23 cellular contexts compared by ENCODE assay signal in the genomic region with DNA sequence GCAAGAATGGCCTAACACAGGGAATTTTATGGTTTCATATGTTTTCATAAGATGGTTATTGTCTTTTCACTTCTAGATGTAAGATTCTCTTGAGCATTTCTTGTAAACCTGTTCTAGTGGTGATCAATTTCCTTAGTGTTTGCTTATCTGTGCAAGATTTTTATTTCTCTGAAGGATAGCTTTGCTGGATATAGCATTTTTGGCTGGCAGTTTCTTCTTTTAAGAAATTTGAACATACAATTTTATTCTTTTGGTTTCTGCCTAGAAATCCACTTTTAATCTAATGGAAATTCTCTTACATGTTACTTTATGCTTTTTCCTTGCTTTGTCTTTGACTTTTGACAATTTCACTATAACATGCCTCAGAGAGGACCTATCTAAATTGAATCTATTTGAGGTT.
"Had no signal": no experiment of that assay in that cellular context is flagged by ENCODE, and none has a peak within 500 bp of the region (broad histone marks: within the 10 kb centered on the region; RNA-seq: fewer than 3 reads in every experiment).

No MANE protein-coding gene starts in this region.

- H3K4me3 ChIP-seq: colonic mucosa, coronary artery, dorsolateral prefrontal cortex, esophagus muscularis mucosa, esophagus squamous epithelium, gastrocnemius medialis, gastroesophageal sphincter, heart left ventricle, heart right ventricle had no signal

- H3K27ac ChIP-seq: colonic mucosa, coronary artery, dorsolateral prefrontal cortex, epithelial cell of prostate, esophagus muscularis mucosa, esophagus squamous epithelium, foreskin keratinocyte, gastrocnemius medialis, gastroesophageal sphincter, heart left ventricle, heart right ventricle had no signal

- H3K4me1 ChIP-seq: colonic mucosa, esophagus muscularis mucosa, esophagus squamous epithelium, foreskin keratinocyte, gastrocnemius medialis, gastroesophageal sphincter, heart left ventricle, heart right ventricle had no signal

- H3K36me3 ChIP-seq: colonic mucosa, esophagus muscularis mucosa, esophagus squamous epithelium, gastrocnemius medialis, gastroesophageal sphincter, heart left ventricle, heart right ventricle had no signal

- DNase-seq: colonic mucosa; cortex of kidney; dermis blood vessel endothelial cell; dorsolateral prefrontal cortex; effector CD4-positive, alpha-beta T cell; effector CD8-positive, alpha-beta T cell; effector memory CD4-positive, alpha-beta T cell; effector memory CD8-positive, alpha-beta T cell; endodermal cell; erythroblast; esophagus squamous epithelium; foreskin fibroblast; foreskin keratinocyte; foreskin melanocyte; gastrocnemius medialis; glutamatergic neuron; head of caudate nucleus; heart left ventricle; heart right ventricle had no signal

- H3K9me3 ChIP-seq: colonic mucosa, gastrocnemius medialis had no signal
